ENCODE assay signal across 1 cellular context in genomic region chr19:11481777-11482383, GRCh38.
TF ChIP-seq lines count a peak whose summit lies in the region.

No MANE protein-coding gene starts in this region.

TF ChIP-seq in IMR-90, 13 proteins besides CTCF, POLR2A, EP300 and RAD21:
- TF ChIP-seq USF2 (IDR thresholded peaks at IDR 0.05; ENCODE audit: low read depth, low read length) (no peak), SMC3 (IDR thresholded peaks at IDR 0.05; ENCODE audit: low read depth, low read length) (no peak), MAZ (IDR thresholded peaks at IDR 0.05; ENCODE audit: borderline replicate concordance, low read depth, low read length) (no peak), FOS (IDR thresholded peaks at IDR 0.05; ENCODE audit: low read depth, low read length) (no peak), RFX5 (IDR thresholded peaks at IDR 0.05; ENCODE audit: low read depth, low read length) (no peak), MAFK (IDR thresholded peaks at IDR 0.05; ENCODE audit: low read depth, low read length) (no peak), NFE2L2 (IDR thresholded peaks at IDR 0.05; ENCODE audit: low read depth, low read length) (no peak), CHD1 (IDR thresholded peaks at IDR 0.05; ENCODE audit: low read depth, low read length) (no peak), RCOR1 (IDR thresholded peaks at IDR 0.05; ENCODE audit: insufficient replicate concordance, low read length) (no peak), ELK1 (IDR thresholded peaks at IDR 0.05; ENCODE audit: borderline replicate concordance, low read depth, low read length) (no peak), MXI1 (IDR thresholded peaks at IDR 0.05; ENCODE audit: borderline replicate concordance, low read depth, low read length) (no peak), CEBPB (IDR thresholded peaks at IDR 0.05; ENCODE audit: low read depth, low read length) (no peak; the same call in 1 of the 2 replicates), BHLHE40 (IDR thresholded peaks at IDR 0.05; ENCODE audit: low read depth, low read length) (no peak)
